1 cellular context compared by ENCODE assay signal in genomic region chr1:154157520-154158306, GRCh38.
TF ChIP-seq lines count a peak whose summit lies in the region.

No MANE protein-coding gene starts in this region.

TF ChIP-seq in GM12878, 131 proteins besides CTCF, POLR2A, EP300 and RAD21 (continues in another document):
- TF ChIP-seq SPI1 (IDR thresholded peaks at IDR 0.05; ENCODE audit: borderline replicate concordance, insufficient read depth, low read depth, low read length) (peak; percentile 55; the same call in 1 of the 2 replicates), IKZF1 (conservative IDR thresholded peaks at IDR 0.05) (no peak), JUNB (IDR thresholded peaks at IDR 0.05) (peak; percentile 22; the same call in 1 of the 2 replicates), ETV6 (conservative IDR thresholded peaks at IDR 0.05 in 1 of 2, IDR thresholded peaks at IDR 0.05 in 1 of 2; ENCODE audit: borderline replicate concordance in 1 of 2, low read depth in 1 of 2) (peak in 1 of 2 experiments; percentile 90; a peak in 2 of 4 replicates), GATAD2B (conservative IDR thresholded peaks at IDR 0.05; ENCODE audit: low read depth) (no peak), SIN3A (IDR thresholded peaks at IDR 0.05; ENCODE audit: low read depth, low read length) (0 out of 2 replicates have a peak, but pooled peaks have one; percentile 55), CREM (IDR thresholded peaks at IDR 0.05; ENCODE audit: low read depth) (peak; percentile 67; the same call in 1 of the 2 replicates), FOS (IDR thresholded peaks at IDR 0.05; ENCODE audit: borderline replicate concordance, extremely low read depth, insufficient read length) (no peak), NFIC (IDR thresholded peaks at IDR 0.05; ENCODE audit: low read depth, low read length) (peak; percentile 3; the same call in 1 of the 2 replicates), FOXM1 (IDR thresholded peaks at IDR 0.05; ENCODE audit: low read depth, low read length) (no peak), RELA (IDR thresholded peaks at IDR 0.05; ENCODE audit: borderline replicate concordance, partially characterized antibody) (no peak), PAX5 (IDR thresholded peaks at IDR 0.05; ENCODE audit: borderline replicate concordance, low read depth, low read length) (peak; percentile 44; the same call in 1 of the 2 replicates), CHD4 (IDR thresholded peaks at IDR 0.05) (no peak), REST (IDR thresholded peaks at IDR 0.05; ENCODE audit: low read depth, low read length) (no peak), HDGF (IDR thresholded peaks at IDR 0.05) (peak; percentile 48; the same call in 1 of the 2 replicates), IRF4 (IDR thresholded peaks at IDR 0.05; ENCODE audit: low read depth, low read length) (no peak), EZH2 (IDR thresholded peaks at IDR 0.05; ENCODE audit: borderline replicate concordance, control insufficient read depth, low read depth, low read length) (no peak), YBX1 (IDR thresholded peaks at IDR 0.05) (no peak), ZZZ3 (IDR thresholded peaks at IDR 0.05; ENCODE audit: control insufficient read depth, insufficient read length, low read depth) (no peak), CBFB (IDR thresholded peaks at IDR 0.05; ENCODE audit: low read depth) (no peak), ZBTB11 (CRISPR knock-in tag; IDR thresholded peaks at IDR 0.05) (no peak), ZBED1 (IDR thresholded peaks at IDR 0.05; ENCODE audit: borderline replicate concordance) (peak; percentile 36; the same call in 1 of the 2 replicates), IKZF2 (IDR thresholded peaks at IDR 0.05) (peak in 1 of 2 experiments; percentile 8; a peak in 1 of 4 replicates), NFYA (IDR thresholded peaks at IDR 0.05; ENCODE audit: borderline replicate concordance, low read depth, low read length) (no peak), BHLHE40 (IDR thresholded peaks at IDR 0.05; ENCODE audit: borderline replicate concordance in 1 of 2, low read depth in 2 of 2, low read length in 1 of 2) (peak in 1 of 2 experiments; percentile 7; a peak in 1 of 4 replicates), RCOR1 (conservative IDR thresholded peaks at IDR 0.05; ENCODE audit: low read depth, low read length) (0 out of 2 replicates have a peak, but pooled peaks have one; percentile 59), SMARCA5 (IDR thresholded peaks at IDR 0.05) (peak; percentile 32; the same call in 1 of the 2 replicates), ZNF24 (IDR thresholded peaks at IDR 0.05) (no peak), SMC3 (IDR thresholded peaks at IDR 0.05; ENCODE audit: borderline replicate concordance, low read length) (no peak), TAF1 (IDR thresholded peaks at IDR 0.05; ENCODE audit: borderline replicate concordance, low read depth, low read length) (0 out of 2 replicates have a peak, but pooled peaks have one; percentile 11), ESRRA (IDR thresholded peaks at IDR 0.05; ENCODE audit: low read length) (no peak), EED (IDR thresholded peaks at IDR 0.05; ENCODE audit: low read depth) (peak; percentile 44), TCF3 (IDR thresholded peaks at IDR 0.05; ENCODE audit: borderline replicate concordance, insufficient read depth, low read depth, low read length) (no peak), CEBPB (IDR thresholded peaks at IDR 0.05; ENCODE audit: borderline replicate concordance in 1 of 2, low read depth in 2 of 2, low read length in 2 of 2) (no peak), DPF2 (IDR thresholded peaks at IDR 0.05) (0 out of 2 replicates have a peak, but pooled peaks have one; percentile 16)
- TF ChIP-seq, protein P1, sequence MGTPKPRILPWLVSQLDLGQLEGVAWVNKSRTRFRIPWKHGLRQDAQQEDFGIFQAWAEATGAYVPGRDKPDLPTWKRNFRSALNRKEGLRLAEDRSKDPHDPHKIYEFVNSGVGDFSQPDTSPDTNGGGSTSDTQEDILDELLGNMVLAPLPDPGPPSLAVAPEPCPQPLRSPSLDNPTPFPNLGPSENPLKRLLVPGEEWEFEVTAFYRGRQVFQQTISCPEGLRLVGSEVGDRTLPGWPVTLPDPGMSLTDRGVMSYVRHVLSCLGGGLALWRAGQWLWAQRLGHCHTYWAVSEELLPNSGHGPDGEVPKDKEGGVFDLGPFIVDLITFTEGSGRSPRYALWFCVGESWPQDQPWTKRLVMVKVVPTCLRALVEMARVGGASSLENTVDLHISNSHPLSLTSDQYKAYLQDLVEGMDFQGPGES (IDR thresholded peaks at IDR 0.05) = no peak
- TF ChIP-seq, protein P2, sequence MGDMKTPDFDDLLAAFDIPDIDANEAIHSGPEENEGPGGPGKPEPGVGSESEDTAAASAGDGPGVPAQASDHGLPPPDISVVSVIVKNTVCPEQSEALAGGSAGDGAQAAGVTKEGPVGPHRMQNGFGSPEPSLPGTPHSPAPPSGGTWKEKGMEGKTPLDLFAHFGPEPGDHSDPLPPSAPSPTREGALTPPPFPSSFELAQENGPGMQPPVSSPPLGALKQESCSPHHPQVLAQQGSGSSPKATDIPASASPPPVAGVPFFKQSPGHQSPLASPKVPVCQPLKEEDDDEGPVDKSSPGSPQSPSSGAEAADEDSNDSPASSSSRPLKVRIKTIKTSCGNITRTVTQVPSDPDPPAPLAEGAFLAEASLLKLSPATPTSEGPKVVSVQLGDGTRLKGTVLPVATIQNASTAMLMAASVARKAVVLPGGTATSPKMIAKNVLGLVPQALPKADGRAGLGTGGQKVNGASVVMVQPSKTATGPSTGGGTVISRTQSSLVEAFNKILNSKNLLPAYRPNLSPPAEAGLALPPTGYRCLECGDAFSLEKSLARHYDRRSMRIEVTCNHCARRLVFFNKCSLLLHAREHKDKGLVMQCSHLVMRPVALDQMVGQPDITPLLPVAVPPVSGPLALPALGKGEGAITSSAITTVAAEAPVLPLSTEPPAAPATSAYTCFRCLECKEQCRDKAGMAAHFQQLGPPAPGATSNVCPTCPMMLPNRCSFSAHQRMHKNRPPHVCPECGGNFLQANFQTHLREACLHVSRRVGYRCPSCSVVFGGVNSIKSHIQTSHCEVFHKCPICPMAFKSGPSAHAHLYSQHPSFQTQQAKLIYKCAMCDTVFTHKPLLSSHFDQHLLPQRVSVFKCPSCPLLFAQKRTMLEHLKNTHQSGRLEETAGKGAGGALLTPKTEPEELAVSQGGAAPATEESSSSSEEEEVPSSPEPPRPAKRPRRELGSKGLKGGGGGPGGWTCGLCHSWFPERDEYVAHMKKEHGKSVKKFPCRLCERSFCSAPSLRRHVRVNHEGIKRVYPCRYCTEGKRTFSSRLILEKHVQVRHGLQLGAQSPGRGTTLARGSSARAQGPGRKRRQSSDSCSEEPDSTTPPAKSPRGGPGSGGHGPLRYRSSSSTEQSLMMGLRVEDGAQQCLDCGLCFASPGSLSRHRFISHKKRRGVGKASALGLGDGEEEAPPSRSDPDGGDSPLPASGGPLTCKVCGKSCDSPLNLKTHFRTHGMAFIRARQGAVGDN (IDR thresholded peaks at IDR 0.05) = no peak
- TF ChIP-seq, protein P3, sequence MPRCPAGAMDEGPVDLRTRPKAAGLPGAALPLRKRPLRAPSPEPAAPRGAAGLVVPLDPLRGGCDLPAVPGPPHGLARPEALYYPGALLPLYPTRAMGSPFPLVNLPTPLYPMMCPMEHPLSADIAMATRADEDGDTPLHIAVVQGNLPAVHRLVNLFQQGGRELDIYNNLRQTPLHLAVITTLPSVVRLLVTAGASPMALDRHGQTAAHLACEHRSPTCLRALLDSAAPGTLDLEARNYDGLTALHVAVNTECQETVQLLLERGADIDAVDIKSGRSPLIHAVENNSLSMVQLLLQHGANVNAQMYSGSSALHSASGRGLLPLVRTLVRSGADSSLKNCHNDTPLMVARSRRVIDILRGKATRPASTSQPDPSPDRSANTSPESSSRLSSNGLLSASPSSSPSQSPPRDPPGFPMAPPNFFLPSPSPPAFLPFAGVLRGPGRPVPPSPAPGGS (IDR thresholded peaks at IDR 0.05; ENCODE audit: borderline replicate concordance, insufficient read depth, low read depth, low read length, poor library complexity, severe bottlenecking) = no peak
- TF ChIP-seq, protein P4, sequence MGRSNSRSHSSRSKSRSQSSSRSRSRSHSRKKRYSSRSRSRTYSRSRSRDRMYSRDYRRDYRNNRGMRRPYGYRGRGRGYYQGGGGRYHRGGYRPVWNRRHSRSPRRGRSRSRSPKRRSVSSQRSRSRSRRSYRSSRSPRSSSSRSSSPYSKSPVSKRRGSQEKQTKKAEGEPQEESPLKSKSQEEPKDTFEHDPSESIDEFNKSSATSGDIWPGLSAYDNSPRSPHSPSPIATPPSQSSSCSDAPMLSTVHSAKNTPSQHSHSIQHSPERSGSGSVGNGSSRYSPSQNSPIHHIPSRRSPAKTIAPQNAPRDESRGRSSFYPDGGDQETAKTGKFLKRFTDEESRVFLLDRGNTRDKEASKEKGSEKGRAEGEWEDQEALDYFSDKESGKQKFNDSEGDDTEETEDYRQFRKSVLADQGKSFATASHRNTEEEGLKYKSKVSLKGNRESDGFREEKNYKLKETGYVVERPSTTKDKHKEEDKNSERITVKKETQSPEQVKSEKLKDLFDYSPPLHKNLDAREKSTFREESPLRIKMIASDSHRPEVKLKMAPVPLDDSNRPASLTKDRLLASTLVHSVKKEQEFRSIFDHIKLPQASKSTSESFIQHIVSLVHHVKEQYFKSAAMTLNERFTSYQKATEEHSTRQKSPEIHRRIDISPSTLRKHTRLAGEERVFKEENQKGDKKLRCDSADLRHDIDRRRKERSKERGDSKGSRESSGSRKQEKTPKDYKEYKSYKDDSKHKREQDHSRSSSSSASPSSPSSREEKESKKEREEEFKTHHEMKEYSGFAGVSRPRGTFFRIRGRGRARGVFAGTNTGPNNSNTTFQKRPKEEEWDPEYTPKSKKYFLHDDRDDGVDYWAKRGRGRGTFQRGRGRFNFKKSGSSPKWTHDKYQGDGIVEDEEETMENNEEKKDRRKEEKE (IDR thresholded peaks at IDR 0.05) = no peak
- TF ChIP-seq, protein P5, sequence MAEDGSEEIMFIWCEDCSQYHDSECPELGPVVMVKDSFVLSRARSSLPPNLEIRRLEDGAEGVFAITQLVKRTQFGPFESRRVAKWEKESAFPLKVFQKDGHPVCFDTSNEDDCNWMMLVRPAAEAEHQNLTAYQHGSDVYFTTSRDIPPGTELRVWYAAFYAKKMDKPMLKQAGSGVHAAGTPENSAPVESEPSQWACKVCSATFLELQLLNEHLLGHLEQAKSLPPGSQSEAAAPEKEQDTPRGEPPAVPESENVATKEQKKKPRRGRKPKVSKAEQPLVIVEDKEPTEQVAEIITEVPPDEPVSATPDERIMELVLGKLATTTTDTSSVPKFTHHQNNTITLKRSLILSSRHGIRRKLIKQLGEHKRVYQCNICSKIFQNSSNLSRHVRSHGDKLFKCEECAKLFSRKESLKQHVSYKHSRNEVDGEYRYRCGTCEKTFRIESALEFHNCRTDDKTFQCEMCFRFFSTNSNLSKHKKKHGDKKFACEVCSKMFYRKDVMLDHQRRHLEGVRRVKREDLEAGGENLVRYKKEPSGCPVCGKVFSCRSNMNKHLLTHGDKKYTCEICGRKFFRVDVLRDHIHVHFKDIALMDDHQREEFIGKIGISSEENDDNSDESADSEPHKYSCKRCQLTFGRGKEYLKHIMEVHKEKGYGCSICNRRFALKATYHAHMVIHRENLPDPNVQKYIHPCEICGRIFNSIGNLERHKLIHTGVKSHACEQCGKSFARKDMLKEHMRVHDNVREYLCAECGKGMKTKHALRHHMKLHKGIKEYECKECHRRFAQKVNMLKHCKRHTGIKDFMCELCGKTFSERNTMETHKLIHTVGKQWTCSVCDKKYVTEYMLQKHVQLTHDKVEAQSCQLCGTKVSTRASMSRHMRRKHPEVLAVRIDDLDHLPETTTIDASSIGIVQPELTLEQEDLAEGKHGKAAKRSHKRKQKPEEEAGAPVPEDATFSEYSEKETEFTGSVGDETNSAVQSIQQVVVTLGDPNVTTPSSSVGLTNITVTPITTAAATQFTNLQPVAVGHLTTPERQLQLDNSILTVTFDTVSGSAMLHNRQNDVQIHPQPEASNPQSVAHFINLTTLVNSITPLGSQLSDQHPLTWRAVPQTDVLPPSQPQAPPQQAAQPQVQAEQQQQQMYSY (CRISPR knock-in tag; IDR thresholded peaks at IDR 0.05) = no peak
